In genomic region chr3:130974201-130974600, GRCh38 we compare ENCODE assay signal across 15 cellular contexts.
"Had no signal": no experiment of that assay in that cellular context is flagged by ENCODE, and none has a peak within 500 bp of the region (broad histone marks: within the 10 kb centered on the region; RNA-seq: fewer than 3 reads in every experiment).

No MANE protein-coding gene starts in this region.

- H3K27me3 Mint-ChIP-seq: dendritic cell treated with granulocyte-macrophage colony-stimulating factor and Interleukin-4, amounts not matched to agents 40 ng/mL and 50 ng/mL, for 4 days; effector memory CD8-positive, alpha-beta T cell; naive thymus-derived CD4-positive, alpha-beta T cell; stimulated activated naive B cell treated with anti-CD40 and anti-IgM and Interleukin-4, amounts not matched to agents 10 μg/mL and 1 μg/mL and 100 μg/mL, for 72 hours; type B pancreatic cell had no signal

- ATAC-seq: effector memory CD8-positive, alpha-beta T cell; left colon; left ventricle myocardium superior; naive thymus-derived CD4-positive, alpha-beta T cell; stimulated activated naive B cell treated with anti-CD40 and anti-IgM and Interleukin-4, amounts not matched to agents 10 μg/mL and 1 μg/mL and 100 μg/mL, for 72 hours had no signal

- H3K27ac ChIP-seq: spleen, stomach had no signal

- H3K9me3 Mint-ChIP-seq: dendritic cell treated with granulocyte-macrophage colony-stimulating factor and Interleukin-4, amounts not matched to agents 40 ng/mL and 50 ng/mL, for 4 days; effector memory CD8-positive, alpha-beta T cell; naive thymus-derived CD4-positive, alpha-beta T cell; stimulated activated naive B cell treated with anti-CD40 and anti-IgM and Interleukin-4, amounts not matched to agents 10 μg/mL and 1 μg/mL and 100 μg/mL, for 72 hours; type B pancreatic cell had no signal

- H3K4me1 ChIP-seq: spleen, stomach had no signal

- H3K4me3 ChIP-seq: spleen, stomach had no signal

- H3K9me3 ChIP-seq: stomach had no signal

- H3K4me3 Mint-ChIP-seq: dendritic cell treated with granulocyte-macrophage colony-stimulating factor and Interleukin-4, amounts not matched to agents 40 ng/mL and 50 ng/mL, for 4 days; effector memory CD8-positive, alpha-beta T cell; naive thymus-derived CD4-positive, alpha-beta T cell; stimulated activated naive B cell treated with anti-CD40 and anti-IgM and Interleukin-4, amounts not matched to agents 10 μg/mL and 1 μg/mL and 100 μg/mL, for 72 hours; type B pancreatic cell had no signal

- H3K27ac Mint-ChIP-seq: dendritic cell treated with granulocyte-macrophage colony-stimulating factor and Interleukin-4, amounts not matched to agents 40 ng/mL and 50 ng/mL, for 4 days; stimulated activated naive B cell treated with anti-CD40 and anti-IgM and Interleukin-4, amounts not matched to agents 10 μg/mL and 1 μg/mL and 100 μg/mL, for 72 hours; type B pancreatic cell had no signal

- H3K27me3 ChIP-seq: foreskin keratinocyte, spleen, stomach had no signal

- DNase-seq: effector memory CD8-positive, alpha-beta T cell; erythroblast; foreskin keratinocyte; left colon; left ventricle myocardium superior; naive thymus-derived CD4-positive, alpha-beta T cell; posterior cingulate gyrus; spleen; stimulated activated CD4-positive, alpha-beta T cell treated with anti-CD3 and anti-CD28 coated beads, Interleukin-15, amount 100 ng/mL, for 24 hours; stimulated activated CD4-positive, alpha-beta T cell treated with anti-CD3 and anti-CD28 coated beads, Interleukin-1b, Interleukin-23, amount 100 ng/mL, for 48 hours; stimulated activated CD4-positive, alpha-beta T cell treated with anti-CD3 and anti-CD28 coated beads, Interleukin-4, amount 100 ng/mL, for 24 hours; stimulated activated naive B cell treated with anti-CD40 and anti-IgM and Interleukin-4, amounts not matched to agents 10 μg/mL and 1 μg/mL and 100 μg/mL, for 72 hours; stomach had no signal
